In genomic region chr19:3687774-3688706, GRCh38 we compare ENCODE assay signal across 7 cellular contexts.
DNase-seq lines count a peak whose midpoint lies in the region; ATAC-seq and TF ChIP-seq lines count a peak whose summit lies in the region.

No MANE protein-coding gene starts in this region.

- no peaks in the 10 kb centered on the region for H4K20me1 ChIP-seq in MM.1S (ENCODE audit: insufficient read depth, low read length)

- H3K4me3 ChIP-seq in MM.1S (ENCODE audit: low read length): peak overlapping the region; percentile 59
- H3K4me3 ChIP-seq in iPS-20b (ENCODE audit: low read length): peak overlapping the region; percentile 56

- peak overlapping the region; percentile 76 for H2AFZ ChIP-seq in MM.1S (ENCODE audit: low read length)

- H3K4me2 ChIP-seq in MM.1S (ENCODE audit: low read depth, low read length): peak overlapping the region; percentile 80

- peaks cover 63% of the 10 kb centered on the region for H3K79me2 ChIP-seq in MM.1S (ENCODE audit: low read length)

- H3K9ac ChIP-seq in MM.1S (ENCODE audit: low read length) (peak overlapping the region; percentile 60), iPS-20b (ENCODE audit: low read depth, low read length) (peak overlapping the region; percentile 69)

- H3K9me3 ChIP-seq in MM.1S (replicated peaks; ENCODE audit: insufficient read depth, low read length) (no peaks in the 10 kb centered on the region), iPS-20b (ENCODE audit: insufficient read depth, low read depth, low read length) (peaks cover 10% of the 10 kb centered on the region)

- DNase-seq in MM.1S: peak; percentile 91
- peak; percentile 47 to 66 for DNase-seq in activated T-cell treated with anti-CD3 and anti-CD28 coated beads, Interleukin-2, amount 50 U/mL, for 48 hours
- DNase-seq in stimulated activated naive CD4-positive, alpha-beta T cell treated with Interleukin-2 at 50 U/mL for 16 hours (lab: John Stamatoyannopoulos, UW): peak; percentile 21
- DNase-seq in epidermal melanocyte (ENCODE audit: insufficient read length, low spot score): no peak

- no peaks in the 10 kb centered on the region for H3K9me2 ChIP-seq in MM.1S (replicated peaks; ENCODE audit: insufficient read depth, low read length)

- H3K27ac ChIP-seq in MM.1S (ENCODE audit: low read length) (peak overlapping the region; percentile 81), iPS-20b (ENCODE audit: low read length) (peak overlapping the region; percentile 40)

- H3K36me3 ChIP-seq in MM.1S (replicated peaks; ENCODE audit: insufficient read depth, low read length): no peaks in the 10 kb centered on the region
- H3K36me3 ChIP-seq in iPS-20b (ENCODE audit: insufficient read depth, low read depth, low read length): peaks cover 8% of the 10 kb centered on the region

- peaks cover 13% of the 10 kb centered on the region for H3K4me1 ChIP-seq in MM.1S (ENCODE audit: low read length)
- peaks cover 11% of the 10 kb centered on the region for H3K4me1 ChIP-seq in iPS-20b (ENCODE audit: insufficient read depth, low read length)

- TF ChIP-seq CTCF in MM.1S (IDR thresholded peaks at IDR 0.05; ENCODE audit: low read length): 0 out of 2 replicates have a peak, but pooled peaks have one; percentile 5

- ATAC-seq in GM18511 (IDR thresholded peaks at IDR 0.05; ENCODE audit: unreplicated experiment) (no peak), GM21526 (IDR thresholded peaks at IDR 0.05; ENCODE audit: low FRiP score, unreplicated experiment) (no peak)

- H3K27me3 ChIP-seq in MM.1S (replicated peaks; ENCODE audit: insufficient read depth, low read length): no peaks in the 10 kb centered on the region
- H3K27me3 ChIP-seq in iPS-20b (ENCODE audit: insufficient read depth, low read length): no peaks in the 10 kb centered on the region

- peaks cover 28% of the 10 kb centered on the region; the same call in 1 of the 2 replicates for H3F3A ChIP-seq in MM.1S (ENCODE audit: insufficient read depth, low read length)
